Comparison of ENCODE assay signal across 1 cellular context in genomic region chr19:18519962-18520847, GRCh38.
A peak's percentile ranks its signal among the peaks of the same experiment; 100 is the strongest.
TF ChIP-seq lines count a peak whose summit lies in the region.

No MANE protein-coding gene starts in this region.

TF ChIP-seq in HepG2, 621 proteins besides CTCF, POLR2A, EP300 and RAD21 (continued from another document and continues in another):
- TF ChIP-seq CREM (IDR thresholded peaks at IDR 0.05) = peak; percentile 65
- no peak for TF ChIP-seq CREM (CRISPR knock-in tag; IDR thresholded peaks at IDR 0.05)
- TF ChIP-seq PREB (CRISPR knock-in tag; IDR thresholded peaks at IDR 0.05) = no peak
- TF ChIP-seq ZNF589 (CRISPR knock-in tag; conservative IDR thresholded peaks at IDR 0.05) = no peak
- no peak for TF ChIP-seq ATM (IDR thresholded peaks at IDR 0.05; ENCODE audit: borderline replicate concordance)
- TF ChIP-seq RBM22 (optimal IDR thresholded peaks at IDR 0.05; ENCODE audit: low read length) = no peak
- TF ChIP-seq GABPB1 (CRISPR knock-in tag; IDR thresholded peaks at IDR 0.05) = no peak; the same call in 1 of the 2 replicates
- no peak for TF ChIP-seq ZNF431 (CRISPR knock-in tag; IDR thresholded peaks at IDR 0.05; ENCODE audit: borderline replicate concordance, low read depth)
- TF ChIP-seq ZSCAN20 (CRISPR knock-in tag; IDR thresholded peaks at IDR 0.05; ENCODE audit: borderline replicate concordance) = no peak
- TF ChIP-seq ZNF33A (CRISPR knock-in tag; IDR thresholded peaks at IDR 0.05; ENCODE audit: borderline replicate concordance) = no peak
- no peak for TF ChIP-seq ZNF350 (CRISPR knock-in tag; IDR thresholded peaks at IDR 0.05; ENCODE audit: borderline replicate concordance, low read depth)
- peak; percentile 10; the same call in 1 of the 2 replicates for TF ChIP-seq GMEB1 (CRISPR knock-in tag; IDR thresholded peaks at IDR 0.05; ENCODE audit: borderline replicate concordance)
- peak; percentile 79; the same call in 1 of the 2 replicates for TF ChIP-seq HINFP (CRISPR knock-in tag; IDR thresholded peaks at IDR 0.05; ENCODE audit: low read depth)
- no peak for TF ChIP-seq GZF1 (CRISPR knock-in tag; IDR thresholded peaks at IDR 0.05)
- TF ChIP-seq ELF3 (CRISPR knock-in tag; IDR thresholded peaks at IDR 0.05) = peak; percentile 89
- TF ChIP-seq NCOA1 (CRISPR knock-in tag; IDR thresholded peaks at IDR 0.05) = no peak
- no peak; the same call in 1 of the 2 replicates for TF ChIP-seq MYC (CRISPR knock-in tag; IDR thresholded peaks at IDR 0.05; ENCODE audit: borderline replicate concordance)
- no peak for TF ChIP-seq ZNF652 (CRISPR knock-in tag; IDR thresholded peaks at IDR 0.05; ENCODE audit: borderline replicate concordance, low read depth)
- TF ChIP-seq ZNF776 (CRISPR knock-in tag; IDR thresholded peaks at IDR 0.05) = no peak
- no peak for TF ChIP-seq ZNF343 (CRISPR knock-in tag; IDR thresholded peaks at IDR 0.05)
- TF ChIP-seq CHD2 (IDR thresholded peaks at IDR 0.05; ENCODE audit: low read depth, low read length) = no peak
- TF ChIP-seq RORA (CRISPR knock-in tag; IDR thresholded peaks at IDR 0.05) = no peak
- no peak for TF ChIP-seq PAX8 (CRISPR knock-in tag; IDR thresholded peaks at IDR 0.05; ENCODE audit: borderline replicate concordance)
- 0 out of 2 replicates have a peak, but pooled peaks have one; percentile 19 for TF ChIP-seq ZNF784 (CRISPR knock-in tag; IDR thresholded peaks at IDR 0.05; ENCODE audit: borderline replicate concordance)
- TF ChIP-seq MTERF4 (CRISPR knock-in tag; IDR thresholded peaks at IDR 0.05) = no peak
- TF ChIP-seq ZNF816 (CRISPR knock-in tag; IDR thresholded peaks at IDR 0.05; ENCODE audit: borderline replicate concordance) = no peak; the same call in 1 of the 2 replicates
- TF ChIP-seq NFRKB (IDR thresholded peaks at IDR 0.05) = no peak
- peak; percentile 25 for TF ChIP-seq ZNF18 (CRISPR knock-in tag; IDR thresholded peaks at IDR 0.05; ENCODE audit: insufficient replicate concordance)
- TF ChIP-seq HCFC1 (IDR thresholded peaks at IDR 0.05; ENCODE audit: low read depth, low read length) = no peak
- no peak for TF ChIP-seq ZNF850 (CRISPR knock-in tag; conservative IDR thresholded peaks at IDR 0.05)
- no peak for TF ChIP-seq DDIT3 (CRISPR knock-in tag; IDR thresholded peaks at IDR 0.05)
- peak; percentile 66; the same call in 1 of the 2 replicates for TF ChIP-seq MIXL1 (CRISPR knock-in tag; IDR thresholded peaks at IDR 0.05)
- no peak for TF ChIP-seq ZNF354B (CRISPR knock-in tag; IDR thresholded peaks at IDR 0.05)
- TF ChIP-seq ZNF766 (CRISPR knock-in tag; IDR thresholded peaks at IDR 0.05; ENCODE audit: borderline replicate concordance) = no peak
- no peak for TF ChIP-seq ZBTB10 (CRISPR knock-in tag; IDR thresholded peaks at IDR 0.05; ENCODE audit: borderline replicate concordance)
- no peak for TF ChIP-seq JDP2 (CRISPR knock-in tag; IDR thresholded peaks at IDR 0.05; ENCODE audit: borderline replicate concordance)
- no peak; the same call in 1 of the 2 replicates for TF ChIP-seq HIC2 (CRISPR knock-in tag; IDR thresholded peaks at IDR 0.05; ENCODE audit: low read depth)
- TF ChIP-seq FOXO1 (CRISPR knock-in tag; IDR thresholded peaks at IDR 0.05) = no peak
- TF ChIP-seq HOXA5 (CRISPR knock-in tag; IDR thresholded peaks at IDR 0.05) = no peak
- TF ChIP-seq ZSCAN25 (CRISPR knock-in tag; IDR thresholded peaks at IDR 0.05) = peak; percentile 73; the same call in 1 of the 2 replicates
- peak; percentile 49; the same call in 1 of the 2 replicates for TF ChIP-seq THAP11 (CRISPR knock-in tag; IDR thresholded peaks at IDR 0.05)
- TF ChIP-seq GPN1 (CRISPR knock-in tag; IDR thresholded peaks at IDR 0.05; ENCODE audit: borderline replicate concordance) = no peak
- peak; percentile 70; the same call in 1 of the 3 replicates for TF ChIP-seq MXI1 (IDR thresholded peaks at IDR 0.05; ENCODE audit: borderline replicate concordance, low read depth, low read length)
- no peak; the same call in 1 of the 2 replicates for TF ChIP-seq SMC3 (IDR thresholded peaks at IDR 0.05; ENCODE audit: low read length)
- TF ChIP-seq PRDM4 (CRISPR knock-in tag; IDR thresholded peaks at IDR 0.05; ENCODE audit: borderline replicate concordance) = no peak
- peak; percentile 73; the same call in 1 of the 2 replicates for TF ChIP-seq ZNF747 (CRISPR knock-in tag; IDR thresholded peaks at IDR 0.05; ENCODE audit: borderline replicate concordance)
- TF ChIP-seq TIGD3 (CRISPR knock-in tag; IDR thresholded peaks at IDR 0.05; ENCODE audit: borderline replicate concordance) = no peak
- TF ChIP-seq DNMT1 (CRISPR knock-in tag; IDR thresholded peaks at IDR 0.05) = no peak
- peak; percentile 47 for TF ChIP-seq STAG1 (CRISPR knock-in tag; IDR thresholded peaks at IDR 0.05)
- TF ChIP-seq RFXANK (CRISPR knock-in tag; IDR thresholded peaks at IDR 0.05) = no peak
- TF ChIP-seq CEBPB (IDR thresholded peaks at IDR 0.05; ENCODE audit: borderline replicate concordance, low read depth, low read length) = no peak
